ENCODE assay signal across 1 cellular context in genomic region chr1:200372095-200372884, GRCh38.
TF ChIP-seq lines count a peak whose summit lies in the region.

No MANE protein-coding gene starts in this region.

TF ChIP-seq in GM23338, 12 proteins besides CTCF, POLR2A, EP300 and RAD21 (continued from another document):
- TF ChIP-seq, protein P1, sequence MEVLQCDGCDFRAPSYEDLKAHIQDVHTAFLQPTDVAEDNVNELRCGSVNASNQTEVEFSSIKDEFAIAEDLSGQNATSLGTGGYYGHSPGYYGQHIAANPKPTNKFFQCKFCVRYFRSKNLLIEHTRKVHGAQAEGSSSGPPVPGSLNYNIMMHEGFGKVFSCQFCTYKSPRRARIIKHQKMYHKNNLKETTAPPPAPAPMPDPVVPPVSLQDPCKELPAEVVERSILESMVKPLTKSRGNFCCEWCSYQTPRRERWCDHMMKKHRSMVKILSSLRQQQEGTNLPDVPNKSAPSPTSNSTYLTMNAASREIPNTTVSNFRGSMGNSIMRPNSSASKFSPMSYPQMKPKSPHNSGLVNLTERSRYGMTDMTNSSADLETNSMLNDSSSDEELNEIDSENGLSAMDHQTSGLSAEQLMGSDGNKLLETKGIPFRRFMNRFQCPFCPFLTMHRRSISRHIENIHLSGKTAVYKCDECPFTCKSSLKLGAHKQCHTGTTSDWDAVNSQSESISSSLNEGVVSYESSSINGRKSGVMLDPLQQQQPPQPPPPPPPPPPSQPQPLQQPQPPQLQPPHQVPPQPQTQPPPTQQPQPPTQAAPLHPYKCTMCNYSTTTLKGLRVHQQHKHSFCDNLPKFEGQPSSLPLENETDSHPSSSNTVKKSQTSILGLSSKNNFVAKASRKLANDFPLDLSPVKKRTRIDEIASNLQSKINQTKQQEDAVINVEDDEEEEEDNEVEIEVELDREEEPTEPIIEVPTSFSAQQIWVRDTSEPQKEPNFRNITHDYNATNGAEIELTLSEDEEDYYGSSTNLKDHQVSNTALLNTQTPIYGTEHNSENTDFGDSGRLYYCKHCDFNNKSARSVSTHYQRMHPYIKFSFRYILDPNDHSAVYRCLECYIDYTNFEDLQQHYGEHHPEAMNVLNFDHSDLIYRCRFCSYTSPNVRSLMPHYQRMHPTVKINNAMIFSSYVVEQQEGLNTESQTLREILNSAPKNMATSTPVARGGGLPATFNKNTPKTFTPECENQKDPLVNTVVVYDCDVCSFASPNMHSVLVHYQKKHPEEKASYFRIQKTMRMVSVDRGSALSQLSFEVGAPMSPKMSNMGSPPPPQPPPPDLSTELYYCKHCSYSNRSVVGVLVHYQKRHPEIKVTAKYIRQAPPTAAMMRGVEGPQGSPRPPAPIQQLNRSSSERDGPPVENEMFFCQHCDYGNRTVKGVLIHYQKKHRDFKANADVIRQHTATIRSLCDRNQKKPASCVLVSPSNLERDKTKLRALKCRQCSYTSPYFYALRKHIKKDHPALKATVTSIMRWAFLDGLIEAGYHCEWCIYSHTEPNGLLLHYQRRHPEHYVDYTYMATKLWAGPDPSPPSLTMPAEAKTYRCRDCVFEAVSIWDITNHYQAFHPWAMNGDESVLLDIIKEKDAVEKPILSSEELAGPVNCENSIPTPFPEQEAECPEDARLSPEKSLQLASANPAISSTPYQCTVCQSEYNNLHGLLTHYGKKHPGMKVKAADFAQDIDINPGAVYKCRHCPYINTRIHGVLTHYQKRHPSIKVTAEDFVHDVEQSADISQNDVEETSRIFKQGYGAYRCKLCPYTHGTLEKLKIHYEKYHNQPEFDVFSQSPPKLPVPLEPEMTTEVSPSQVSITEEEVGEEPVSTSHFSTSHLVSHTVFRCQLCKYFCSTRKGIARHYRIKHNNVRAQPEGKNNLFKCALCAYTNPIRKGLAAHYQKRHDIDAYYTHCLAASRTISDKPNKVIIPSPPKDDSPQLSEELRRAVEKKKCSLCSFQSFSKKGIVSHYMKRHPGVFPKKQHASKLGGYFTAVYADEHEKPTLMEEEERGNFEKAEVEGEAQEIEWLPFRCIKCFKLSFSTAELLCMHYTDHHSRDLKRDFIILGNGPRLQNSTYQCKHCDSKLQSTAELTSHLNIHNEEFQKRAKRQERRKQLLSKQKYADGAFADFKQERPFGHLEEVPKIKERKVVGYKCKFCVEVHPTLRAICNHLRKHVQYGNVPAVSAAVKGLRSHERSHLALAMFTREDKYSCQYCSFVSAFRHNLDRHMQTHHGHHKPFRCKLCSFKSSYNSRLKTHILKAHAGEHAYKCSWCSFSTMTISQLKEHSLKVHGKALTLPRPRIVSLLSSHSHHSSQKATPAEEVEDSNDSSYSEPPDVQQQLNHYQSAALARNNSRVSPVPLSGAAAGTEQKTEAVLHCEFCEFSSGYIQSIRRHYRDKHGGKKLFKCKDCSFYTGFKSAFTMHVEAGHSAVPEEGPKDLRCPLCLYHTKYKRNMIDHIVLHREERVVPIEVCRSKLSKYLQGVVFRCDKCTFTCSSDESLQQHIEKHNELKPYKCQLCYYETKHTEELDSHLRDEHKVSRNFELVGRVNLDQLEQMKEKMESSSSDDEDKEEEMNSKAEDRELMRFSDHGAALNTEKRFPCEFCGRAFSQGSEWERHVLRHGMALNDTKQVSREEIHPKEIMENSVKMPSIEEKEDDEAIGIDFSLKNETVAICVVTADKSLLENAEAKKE (CRISPR knock-in tag; IDR thresholded peaks at IDR 0.05): no peak
- TF ChIP-seq ZNF114 (CRISPR knock-in tag; IDR thresholded peaks at IDR 0.05) (no peak), JUNB (IDR thresholded peaks at IDR 0.05; ENCODE audit: unreplicated experiment) (no peak), EZH2 (IDR thresholded peaks at IDR 0.05; ENCODE audit: low read depth, unreplicated experiment) (no peak)
